In the genomic region with DNA sequence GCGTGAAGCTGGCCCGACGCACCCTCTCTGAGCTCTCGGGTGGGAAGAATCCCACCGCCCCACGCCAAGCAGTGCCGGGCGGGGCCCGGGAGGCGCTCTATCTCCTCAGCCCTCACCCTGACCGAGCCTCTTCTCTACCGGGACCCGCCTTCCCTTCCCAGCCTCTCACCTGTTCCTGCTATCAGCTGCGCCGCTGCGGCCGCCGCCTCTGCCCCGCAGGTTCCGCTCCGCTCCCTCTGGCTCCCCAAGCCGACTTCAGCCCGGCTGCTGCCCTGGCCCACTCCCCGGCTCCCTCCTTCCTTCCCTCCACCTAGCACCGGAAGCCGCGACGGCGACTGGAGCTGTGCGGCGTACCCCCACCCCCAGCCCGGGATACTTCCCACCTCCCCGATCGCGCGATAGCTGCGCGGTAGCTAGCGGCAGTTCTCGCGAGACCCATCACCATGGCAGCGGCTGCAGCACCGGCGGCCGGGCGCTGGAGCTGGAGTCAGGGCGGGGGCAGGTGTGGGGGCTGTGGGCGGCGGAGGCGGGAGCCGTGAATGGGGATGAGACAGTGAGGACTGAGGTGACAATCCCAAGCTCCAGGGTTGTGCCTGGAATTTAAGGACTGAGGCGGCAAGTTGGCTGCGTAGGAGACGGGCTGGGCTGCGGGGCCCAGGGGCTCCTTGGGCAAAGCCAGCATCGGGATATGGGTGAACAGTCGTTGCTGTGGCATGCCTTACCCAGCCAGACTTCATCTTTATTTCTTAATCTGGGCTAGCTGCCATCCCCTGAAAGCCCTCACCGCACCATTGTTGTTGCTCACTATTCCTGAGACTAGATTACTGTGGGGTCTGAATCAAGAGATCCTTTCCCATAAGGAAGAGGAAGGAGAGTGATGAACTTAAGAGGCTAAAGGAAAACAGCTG, we compare ENCODE assay signal across 8 cellular contexts. TPM values are rescaled to one million over a fixed set of nuclear protein-coding genes. Genes with fewer than 3 reads are reported as not detected.
DNase-seq lines count a peak whose midpoint lies in the region; ATAC-seq and TF ChIP-seq lines count a peak whose summit lies in the region.

A gene (minus strand): TSS at position 347 of the 908 bp plus-strand sequence. CDS start 16,392 bp downstream, outside the sequence.

- CTCF ChIA-PET in PC-9 (lab: Charles Lee) = interaction anchor here (0.6 to 1.4 kb wide), 6 partner anchors 9 to 935 kb away, joined by 3 to 11 read pairs (median 4); no protein-coding TSS in a partner anchor

- peaks cover 26% of the 10 kb centered on the region for H3K36me3 ChIP-seq in PC-9 (ENCODE audit: low read depth)
- H3K36me3 ChIP-seq in mucosa of rectum (ENCODE audit: control insufficient read depth in 2 of 2, insufficient read depth in 2 of 2, low read length in 2 of 2) = peaks cover 8 to 9% of the 10 kb centered on the region in 2 donors

- H3K4me2 ChIP-seq in PC-9 = peak within 1 kb of the TSS; percentile 92

- DNase-seq in D341Med (ENCODE audit: low spot score) = peak; percentile 98
- peak; percentile 91 for DNase-seq in Jurkat, Clone E6-1 (ENCODE audit: low read depth, low spot score)
- DNase-seq in PC-9 = peak; percentile 82 to 95
- peak; percentile 93 for DNase-seq in activated T-cell treated with anti-CD3 and anti-CD28 coated beads, Interleukin-2, amount 50 U/mL, for 1 hour
- DNase-seq in epithelial cell of proximal tubule (ENCODE audit: low read depth) = peak; percentile 40
- DNase-seq in stimulated activated CD8-positive, alpha-beta memory T cell treated with anti-CD3 and anti-CD28 coated beads, Interleukin-4, amount 100 ng/mL, for 4 hours (ENCODE audit: low read depth in 2 of 2, low spot score in 1 of 2) = peak; percentile 73 to 84

- no peaks in the 10 kb centered on the region for H3K9me2 ChIP-seq in PC-9 (ENCODE audit: insufficient read depth)

- H2AFZ ChIP-seq in PC-9 = peak within 1 kb of the TSS; percentile 92

- peaks cover 39% of the 10 kb centered on the region for H4K20me1 ChIP-seq in PC-9 (ENCODE audit: insufficient read depth)

- H3K79me2 ChIP-seq in PC-9 (ENCODE audit: low read depth) = peaks cover 47% of the 10 kb centered on the region

- peak within 1 kb of the TSS; percentile 87 for H3K9ac ChIP-seq in mucosa of rectum (ENCODE audit: low read depth in 1 of 2, low read length in 2 of 2)

- ATAC-seq in GM21526 (IDR thresholded peaks at IDR 0.05; ENCODE audit: low FRiP score, unreplicated experiment) = peak; percentile 82

- POLR2A ChIA-PET in PC-9 (lab: Charles Lee; ENCODE audit: unreplicated experiment) = interaction anchor here (0.6 to 1.0 kb wide), 4 partner anchors 14 to 1179 kb away, joined by 4 to 21 read pairs (median 7); a partner anchor contains a TSS

- H3K4me1 ChIP-seq in PC-9 (replicated peaks; ENCODE audit: insufficient read depth) = peaks cover 24% of the 10 kb centered on the region
- H3K4me1 ChIP-seq in mucosa of rectum (ENCODE audit: control insufficient read depth in 2 of 2, insufficient read depth in 2 of 2, low read length in 2 of 2) = peaks cover 4 to 15% of the 10 kb centered on the region in 2 donors

- BruUV-seq in PC-9 (replicated peaks; lab: Mats Ljungman, UMichigan) = no TSS peak

- peaks cover 25% of the 10 kb centered on the region; the same call in 1 of the 2 replicates for H3F3A ChIP-seq in PC-9 (ENCODE audit: insufficient read depth, low read depth)

- H3K9me3 ChIP-seq in PC-9 (ENCODE audit: insufficient read depth, low read depth) = no peaks in the 10 kb centered on the region
- no peaks in the 10 kb centered on the region for H3K9me3 ChIP-seq in mucosa of rectum (ENCODE audit: control insufficient read depth in 2 of 2, low read length in 2 of 2)

- TF ChIP-seq CTCF in PC-9 (conservative IDR thresholded peaks at IDR 0.05) (no peak), epithelial cell of proximal tubule (conservative IDR thresholded peaks at IDR 0.05; ENCODE audit: low read depth, low read length) (no peak)

- H3K27ac ChIP-seq in PC-9 (peak within 1 kb of the TSS; percentile 33), mucosa of rectum (ENCODE audit: low read depth in 2 of 2, low read length in 2 of 2) (peak within 1 kb of the TSS; percentile 83 to 89)

- intact Hi-C loops in PC-9 (cut with micrococcal nuclease; ENCODE audit: unreplicated experiment) = no loop called here

- H3K4me3 ChIP-seq in Jurkat, Clone E6-1 (ENCODE audit: low read length) = peak within 1 kb of the TSS; percentile 87
- H3K4me3 ChIP-seq in PC-9 (peak within 1 kb of the TSS; percentile 69), epithelial cell of proximal tubule (ENCODE audit: low read depth, low read length) (peak within 1 kb of the TSS; percentile 78), mucosa of rectum (ENCODE audit: low read length in 2 of 2) (peak within 1 kb of the TSS; percentile 92 to 98)

- H3K27me3 ChIP-seq in PC-9 (ENCODE audit: insufficient read depth, low read depth) (no peaks in the 10 kb centered on the region), mucosa of rectum (ENCODE audit: control insufficient read depth in 2 of 2, insufficient read depth in 2 of 2, low read length in 2 of 2) (no peaks in the 10 kb centered on the region)

RNA-seq across cellular contexts. Expression of the gene that starts here (rescaled TPM):
- polyA plus RNA-seq in Jurkat, Clone E6-1 (2012; ENCODE audit: insufficient read depth, insufficient read length) = 120 TPM
- total RNA-seq in PC-9 (2021) = 200 and 205 TPM in 2 replicates
- total RNA-seq in epithelial cell of proximal tubule = 62.8 and 108 TPM in 2 replicates

Comparison
In these comparisons a context has a peak if more than half of its experiments do, and no peak if none do; other contexts are left out.
1. Peak in every context shown above with its lines: DNase-seq, ATAC-seq, H3K4me3 ChIP-seq and H3K27ac ChIP-seq.
2. DNase-seq: peak in every context shown above with its lines; median percentile 98 in D341Med; 93 in activated T-cell treated with anti-CD3 and anti-CD28 coated beads, Interleukin-2, amount 50 U/mL, for 1 hour; 91 in Jurkat, Clone E6-1; 88 in PC-9; 78 in stimulated activated CD8-positive, alpha-beta memory T cell treated with anti-CD3 and anti-CD28 coated beads, Interleukin-4, amount 100 ng/mL, for 4 hours; 40 in epithelial cell of proximal tubule.